ENCODE assay signal across 17 cellular contexts in the genomic region with DNA sequence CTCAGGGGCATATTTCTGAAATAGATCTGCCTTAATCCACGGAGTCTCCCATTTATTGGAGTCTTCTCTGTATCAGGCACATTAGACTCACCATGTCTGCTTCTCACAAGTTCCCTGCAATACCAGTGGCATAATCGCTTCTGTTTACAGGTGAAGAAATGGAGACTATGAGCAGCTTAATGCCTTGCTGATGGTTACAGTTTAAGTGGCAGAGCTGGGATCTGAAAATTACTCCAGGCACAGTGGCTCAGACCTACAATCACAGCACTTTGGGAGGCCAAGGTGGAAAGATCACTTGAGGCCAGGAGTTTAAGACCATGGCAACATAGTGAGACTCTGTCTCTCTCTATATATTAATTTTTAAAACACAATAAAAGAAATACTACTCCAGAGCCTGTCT. TPM values are rescaled to one million over a fixed set of nuclear protein-coding genes. Genes with fewer than 3 reads are reported as not detected.
DNase-seq lines count a peak whose midpoint lies in the region; ATAC-seq, FAIRE-seq and TF ChIP-seq lines count a peak whose summit lies in the region.
"Had no signal": no experiment of that assay in that cellular context is flagged by ENCODE, and none has a peak within 500 bp of the region (broad histone marks: within the 10 kb centered on the region; RNA-seq: fewer than 3 reads in every experiment).

No MANE protein-coding gene starts in this region.

- H3K9me3 Mint-ChIP-seq in activated naive CD8-positive, alpha-beta T cell (ENCODE audit: low read depth), result no peaks in the 10 kb centered on the region
- H3K9me3 Mint-ChIP-seq in MCF 10A (ENCODE audit: unreplicated experiment), result no peaks in the 10 kb centered on the region

- H3K27ac ChIP-seq in HUES6 (ENCODE audit: low read depth, low read length) (peak overlapping the region; percentile 77; the same call in 1 of the 2 replicates), kidney (ENCODE audit: low read depth in 2 of 2, low read length in 2 of 2) (peak overlapping the region; percentile 5 to 75), upper lobe of left lung (no peak overlapping the region)
- H3K27ac ChIP-seq: C4-2B, left lung, psoas muscle had no signal

- H3K4me1 Mint-ChIP-seq in activated naive CD8-positive, alpha-beta T cell (ENCODE audit: low read depth), result peaks cover 34% of the 10 kb centered on the region
- H3K4me1 Mint-ChIP-seq in MCF 10A (ENCODE audit: insufficient read depth, unreplicated experiment), result no peaks in the 10 kb centered on the region

- no peaks in the 10 kb centered on the region for H3K27me3 Mint-ChIP-seq in activated naive CD8-positive, alpha-beta T cell
- peaks cover 23% of the 10 kb centered on the region for H3K27me3 Mint-ChIP-seq in MCF 10A (ENCODE audit: insufficient read depth, unreplicated experiment)

- WGBS in upper lobe of left lung, 2 donors, result 71 to 74% methylated on average over 2 of the region's 2 CpGs

- no peaks in the 10 kb centered on the region for H3K36me3 ChIP-seq in HUES6 (ENCODE audit: control insufficient read depth, insufficient read depth, low read length)
- H3K36me3 ChIP-seq in kidney (ENCODE audit: control insufficient read depth in 1 of 2, insufficient read depth in 2 of 2, low read length in 2 of 2), result no peaks in the 10 kb centered on the region
- no peaks in the 10 kb centered on the region for H3K36me3 ChIP-seq in skeletal muscle satellite cell (ENCODE audit: insufficient read depth, low read length)
- no peaks in the 10 kb centered on the region for H3K36me3 ChIP-seq in upper lobe of left lung
- H3K36me3 ChIP-seq: left lung had no signal

- no peak for TF ChIP-seq EP300 in upper lobe of left lung (IDR thresholded peaks at IDR 0.05)

- CTCF ChIA-PET in MCF 10A (lab: Yijun Ruan, JAX), result interaction anchor here (0.6 kb wide), 1 partner anchor 412 kb away, joined by 4 read pairs; no protein-coding TSS in a partner anchor

- peak overlapping the region; percentile 70 for H3K4me3 Mint-ChIP-seq in activated naive CD8-positive, alpha-beta T cell
- no peak overlapping the region for H3K4me3 Mint-ChIP-seq in MCF 10A (ENCODE audit: unreplicated experiment)

- H3K9ac ChIP-seq in HUES6 (ENCODE audit: low read length) (peak overlapping the region; percentile 34), kidney (ENCODE audit: low read length in 2 of 2) (peak overlapping the region in 1 of 2 donors; percentile 2), skeletal muscle satellite cell (ENCODE audit: low read depth, low read length) (no peak overlapping the region)

- peaks cover 66% of the 10 kb centered on the region for H3K4me1 ChIP-seq in HUES6 (ENCODE audit: control insufficient read depth, insufficient read depth, low read length)
- peaks cover 21 to 36% of the 10 kb centered on the region in 2 donors for H3K4me1 ChIP-seq in kidney (ENCODE audit: control insufficient read depth in 1 of 2, insufficient read depth in 1 of 2, low read depth in 1 of 2, low read length in 2 of 2)
- H3K4me1 ChIP-seq in skeletal muscle satellite cell (ENCODE audit: control insufficient read depth, insufficient read depth, low read length), result peaks cover 27% of the 10 kb centered on the region
- peaks cover 0 to 27% (median 8%) of the 10 kb centered on the region in 4 donors for H3K4me1 ChIP-seq in upper lobe of left lung

- peak overlapping the region; percentile 34 for H3K4me2 ChIP-seq in skeletal muscle satellite cell (ENCODE audit: low read length)

- TF ChIP-seq POLR2A in upper lobe of left lung (IDR thresholded peaks at IDR 0.05), result no peak

- FAIRE-seq in kidney (lab: Jason Lieb, UNC), result no peak
- FAIRE-seq: H54 had no signal

- H3K9me3 ChIP-seq in HUES6 (ENCODE audit: control insufficient read depth, insufficient read depth, low read depth, low read length), result no peaks in the 10 kb centered on the region
- H3K9me3 ChIP-seq in kidney (ENCODE audit: control insufficient read depth in 1 of 2, low read length in 2 of 2), result no peaks in the 10 kb centered on the region
- H3K9me3 ChIP-seq in skeletal muscle satellite cell (replicated peaks; ENCODE audit: low read length), result no peaks in the 10 kb centered on the region
- no peaks in the 10 kb centered on the region for H3K9me3 ChIP-seq in upper lobe of left lung
- H3K9me3 ChIP-seq: left lung, psoas muscle had no signal

- POLR2A ChIA-PET in MCF 10A (lab: Yijun Ruan, JAX), result no interaction called here

- DNase-seq in kidney (no peak), MCF 10A (ENCODE audit: unreplicated experiment) (no peak), GM10266 (ENCODE audit: extremely low spot score) (no peak), upper lobe of left lung (no peak)
- DNase-seq: activated CD4-positive, alpha-beta T cell treated with anti-CD3 and anti-CD28 coated beads, Interleukin-2, amount 50 U/mL, for 1 hour; DMS79 treated with DMSO at 0.1 percent for 48 hours; hippocampal formation; left lung; NCI-H1694; NCI-H510A treated with DMSO at 0.1 percent for 48 hours; PC-3; psoas muscle had no signal

- no TSS peak for BruUV-seq in MCF 10A (replicated peaks; lab: Mats Ljungman, UMichigan)

- H3K27me3 ChIP-seq in HUES6 (ENCODE audit: control insufficient read depth, insufficient read depth, low read length) (no peaks in the 10 kb centered on the region), skeletal muscle satellite cell (ENCODE audit: control insufficient read depth, insufficient read depth, low read length) (no peaks in the 10 kb centered on the region), upper lobe of left lung (no peaks in the 10 kb centered on the region)

- intact Hi-C loops in kidney (cut with DNase I), result no loop called here
- intact Hi-C loops in MCF 10A (cut with micrococcal nuclease), result no loop called here

- TF ChIP-seq CTCF in kidney (IDR thresholded peaks at IDR 0.05; ENCODE audit: borderline replicate concordance, extremely low read depth, insufficient read depth), result no peak
- TF ChIP-seq CTCF in MCF 10A (IDR thresholded peaks at IDR 0.05; ENCODE audit: unreplicated experiment), result no peak
- no peak for TF ChIP-seq CTCF in GM10266 (IDR thresholded peaks at IDR 0.05; ENCODE audit: control insufficient read depth, insufficient read depth, low read depth, missing control alignments)
- TF ChIP-seq CTCF in upper lobe of left lung (IDR thresholded peaks at IDR 0.05), result no peak

- ATAC-seq in upper lobe of left lung (ENCODE audit: low FRiP score in 2 of 2), result no peak
- ATAC-seq: PC-3 had no signal

- H3K4me3 ChIP-seq in HUES6 (ENCODE audit: low read depth, low read length), result peak overlapping the region; percentile 27; the same call in 1 of the 2 replicates
- H3K4me3 ChIP-seq in kidney (ENCODE audit: low read length in 2 of 2), result peak overlapping the region in 1 of 2 donors; percentile 9
- H3K4me3 ChIP-seq in skeletal muscle satellite cell (ENCODE audit: low read length), result no peak overlapping the region
- H3K4me3 ChIP-seq in upper lobe of left lung, result no peak overlapping the region
- H3K4me3 ChIP-seq: left lung, psoas muscle had no signal

- no peaks in the 10 kb centered on the region for H3K36me3 Mint-ChIP-seq in activated naive CD8-positive, alpha-beta T cell
- no peaks in the 10 kb centered on the region for H3K36me3 Mint-ChIP-seq in MCF 10A (ENCODE audit: insufficient read depth, unreplicated experiment)

- H3K27ac Mint-ChIP-seq in activated naive CD8-positive, alpha-beta T cell, result peak overlapping the region; percentile 85
- H3K27ac Mint-ChIP-seq in MCF 10A (ENCODE audit: low read depth, unreplicated experiment), result no peak overlapping the region

RNA-seq across cellular contexts. Expression of gene RIC8B, which starts 7.3 kb away (rescaled TPM):
- total RNA-seq in kidney, result 18.0 TPM
- polyA plus RNA-seq in kidney (ENCODE audit: insufficient read depth, low read depth, low replicate concordance), result 7.7 TPM
- 6.8 and 9.2 TPM in 2 replicates for total RNA-seq in skeletal muscle satellite cell (2012; rRNA removed)
- total RNA-seq in MCF 10A (2022), result 10.0 and 10.8 TPM in 2 replicates
- total RNA-seq in upper lobe of left lung, result 10 to 100 TPM in 4 of 6 donors, 1 to 10 TPM in 2; 7.8 to 27.2 (median 10.8) TPM

Comparison
In these comparisons a context has a peak if more than half of its experiments do, and no peak if none do; other contexts are left out.
1. H3K27ac ChIP-seq: peak in HUES6 (single experiment) and kidney (2 of 2); none in upper lobe of left lung (0 of 4).